33 cellular contexts compared by ENCODE assay signal in genomic region chr5:8321272-8321671, GRCh38.
DNase-seq lines count a peak whose midpoint lies in the region; ATAC-seq, FAIRE-seq and TF ChIP-seq lines count a peak whose summit lies in the region.
"Had no signal": no experiment of that assay in that cellular context is flagged by ENCODE, and none has a peak within 500 bp of the region (broad histone marks: within the 10 kb centered on the region; RNA-seq: fewer than 3 reads in every experiment).

No MANE protein-coding gene starts in this region.

- intact Hi-C loops in PC-3 (cut with micrococcal nuclease): no loop called here

- H3K27ac ChIP-seq in HEK293 (ENCODE audit: extremely low read depth, low read depth, low read length) (no peak overlapping the region), PC-3 (ENCODE audit: low read length) (no peak overlapping the region)
- H3K27ac ChIP-seq: 22Rv1; A549; BLaER1; BLaER1 treated with 17β-estradiol and CSF1 and Interleukin-3, amounts not matched to agents 10 nM and 100 nM; C4-2B had no signal

- H3K79me2 ChIP-seq in PC-3 (ENCODE audit: low read length): no peaks in the 10 kb centered on the region

- TF ChIP-seq CTCF in HEK293 (tag by site-specific recombination; IDR thresholded peaks at IDR 0.05) (no peak), PC-3 (conservative IDR thresholded peaks at IDR 0.05; ENCODE audit: low read depth, low read length) (no peak)

- H3K36me3 ChIP-seq in HEK293 (ENCODE audit: control insufficient read depth in 2 of 2, insufficient read depth in 1 of 2, low read length in 2 of 2) (no peaks in the 10 kb centered on the region), PC-3 (ENCODE audit: low read depth, low read length) (no peaks in the 10 kb centered on the region)
- H3K36me3 ChIP-seq: BE2C; BLaER1; BLaER1 treated with 17β-estradiol and CSF1 and Interleukin-3, amounts not matched to agents 10 nM and 100 nM had no signal

- H3K4me3 ChIP-seq in HEK293 (ENCODE audit: low read depth, low read length) (no peak overlapping the region), PC-3 (ENCODE audit: low read length) (no peak overlapping the region)
- H3K4me3 ChIP-seq: A549; BLaER1; BLaER1 treated with 17β-estradiol and CSF1 and Interleukin-3, amounts not matched to agents 10 nM and 100 nM had no signal

- no peaks in the 10 kb centered on the region for H4K20me1 ChIP-seq in PC-3 (ENCODE audit: low read length)
- H4K20me1 ChIP-seq: BLaER1; BLaER1 treated with 17β-estradiol and CSF1 and Interleukin-3, amounts not matched to agents 10 nM and 100 nM had no signal

- H3K27me3 ChIP-seq in PC-3 (ENCODE audit: low read length): no peaks in the 10 kb centered on the region
- H3K27me3 ChIP-seq: BE2C; BLaER1; BLaER1 treated with 17β-estradiol and CSF1 and Interleukin-3, amounts not matched to agents 10 nM and 100 nM had no signal

- BruUV-seq in PC-3 (replicated peaks; lab: Mats Ljungman, UMichigan): no TSS peak

- DNase-seq in PC-3 (peak; percentile 76), LoVo (ENCODE audit: low spot score) (no peak), MV-4-11 (lab: John Stamatoyannopoulos, UW) (no peak)
- DNase-seq in stimulated activated CD4-positive, alpha-beta T cell treated with anti-CD3 and anti-CD28 coated beads, Interleukin-1b, Interleukin-23, amount 100 ng/mL, for 48 hours: no peak
- DNase-seq: 8988T; ACHN; AML-193; BE2C; C1 segment of cervical spinal cord; Caco-2; Calu3; CD4-positive, alpha-beta memory T cell; CD4-positive, alpha-beta T cell; CD4-positive, CD25-positive, alpha-beta regulatory T cell; CD8-positive, alpha-beta memory T cell; CD8-positive, alpha-beta T cell; COR-L47; DMS 273 treated with DMSO at 0.1 percent for 48 hours; DMS153; DMS53; DMS79; DMS79 treated with DMSO at 0.1 percent for 48 hours; DND-41; EL had no signal

- ATAC-seq in PC-3: peak; percentile 60
- ATAC-seq: A549; CD8-positive, alpha-beta T cell had no signal

- CTCF ChIA-PET in HEK293 (lab: Yijun Ruan, JAX) (no interaction called here), PC-3 (lab: Charles Lee) (no interaction called here)

- peak; percentile 49 for FAIRE-seq in colon (lab: Jason Lieb, UNC)
- FAIRE-seq: A204.1, A549, D721Med had no signal

- H3K9me3 ChIP-seq in HEK293 (ENCODE audit: control insufficient read depth, insufficient read depth, low read depth, low read length): no peaks in the 10 kb centered on the region
- H3K9me3 ChIP-seq in PC-3 (ENCODE audit: low read length): no peaks in the 10 kb centered on the region
- H3K9me3 ChIP-seq: A549; BE2C; BLaER1; BLaER1 treated with 17β-estradiol and CSF1 and Interleukin-3, amounts not matched to agents 10 nM and 100 nM; Caco-2 had no signal

- no peak overlapping the region for H2AFZ ChIP-seq in PC-3 (ENCODE audit: low read length)

- H3K9me2 ChIP-seq in PC-3 (replicated peaks; ENCODE audit: low read length): no peaks in the 10 kb centered on the region

- H3K4me1 ChIP-seq in HEK293 (ENCODE audit: control insufficient read depth, insufficient read depth, low read length) (no peaks in the 10 kb centered on the region), PC-3 (ENCODE audit: insufficient read depth, low read length) (peaks cover 27% of the 10 kb centered on the region)
- H3K4me1 ChIP-seq: A549; BE2C; BLaER1; BLaER1 treated with 17β-estradiol and CSF1 and Interleukin-3, amounts not matched to agents 10 nM and 100 nM; Caco-2 had no signal

- peak overlapping the region; percentile 21; the same call in 1 of the 2 replicates for H3K4me2 ChIP-seq in PC-3 (ENCODE audit: low read length)
- H3K4me2 ChIP-seq: A549; BLaER1; BLaER1 treated with 17β-estradiol and CSF1 and Interleukin-3, amounts not matched to agents 10 nM and 100 nM had no signal

- no peaks in the 10 kb centered on the region for H3F3A ChIP-seq in PC-3 (ENCODE audit: low read length, unreplicated experiment)

- POLR2A ChIA-PET in HEK293 (lab: Yijun Ruan, JAX) (no interaction called here), PC-3 (lab: Charles Lee; ENCODE audit: unreplicated experiment) (no interaction called here)

- H3K9ac ChIP-seq in PC-3 (ENCODE audit: low read length): no peak overlapping the region
- H3K9ac ChIP-seq: BLaER1; BLaER1 treated with 17β-estradiol and CSF1 and Interleukin-3, amounts not matched to agents 10 nM and 100 nM had no signal

TF ChIP-seq in HEK293, 187 proteins besides CTCF, POLR2A, EP300 and RAD21:
- TF ChIP-seq PRDM6 (tag by site-specific recombination; IDR thresholded peaks at IDR 0.05) (0 out of 2 replicates have a peak, but pooled peaks have one; percentile 19), KLF10 (tag by site-specific recombination; IDR thresholded peaks at IDR 0.05) (no peak)
